ENCODE assay signal across 10 cellular contexts in genomic region chr20:45320948-45321595, GRCh38. TPM values are rescaled to one million over a fixed set of nuclear protein-coding genes. Genes with fewer than 3 reads are reported as not detected.
A peak's percentile ranks its signal among the peaks of the same experiment; 100 is the strongest.
DNase-seq lines count a peak whose midpoint lies in the region; ATAC-seq, FAIRE-seq and TF ChIP-seq lines count a peak whose summit lies in the region.
"Had no signal": no experiment of that assay in that cellular context is flagged by ENCODE, and none has a peak within 500 bp of the region (broad histone marks: within the 10 kb centered on the region; RNA-seq: fewer than 3 reads in every experiment).

No MANE protein-coding gene starts in this region.

- H3K27ac ChIP-seq in HepG2 (ENCODE audit: extremely low read length, insufficient read depth, low read length) (no peak overlapping the region), right lobe of liver (no peak overlapping the region), KMS-11 (peak overlapping the region; percentile 14; the same call in 1 of the 2 replicates)
- H3K27ac ChIP-seq: thoracic aorta had no signal

- H2AFZ ChIP-seq in HepG2 (ENCODE audit: low read length) (no peak overlapping the region), KMS-11 (ENCODE audit: low read depth) (no peak overlapping the region)

- H3K36me3 Mint-ChIP-seq in activated CD4-positive, alpha-beta memory T cell treated with anti-CD3 and anti-CD28 coated beads for 36 hours, result no peaks in the 10 kb centered on the region

- ATAC-seq in HepG2, result no peak
- ATAC-seq in right lobe of liver, result no peak
- ATAC-seq in HG02798 (IDR thresholded peaks at IDR 0.05; ENCODE audit: poor library complexity, unreplicated experiment), result no peak
- ATAC-seq in GM19351 (IDR thresholded peaks at IDR 0.05; ENCODE audit: unreplicated experiment), result no peak

- H4K20me1 ChIP-seq in HepG2 (ENCODE audit: insufficient read depth, low read length) (no peaks in the 10 kb centered on the region), KMS-11 (ENCODE audit: insufficient read depth) (no peaks in the 10 kb centered on the region)

- no TSS peak for BruUV-seq in HepG2 (replicated peaks; lab: Mats Ljungman, UMichigan)

- peaks cover 5% of the 10 kb centered on the region for H3K27me3 Mint-ChIP-seq in activated CD4-positive, alpha-beta memory T cell treated with anti-CD3 and anti-CD28 coated beads for 36 hours

- DNase-seq in HepG2 (ENCODE audit: low spot score) (no peak), right lobe of liver (no peak), NCI-H748 (lab: John Stamatoyannopoulos, UW; ENCODE audit: unreplicated experiment) (no peak), NCI-H345 (lab: John Stamatoyannopoulos, UW) (no peak)
- peak; percentile 33 for DNase-seq in activated CD4-positive, alpha-beta memory T cell treated with anti-CD3 and anti-CD28 coated beads for 36 hours

- POLR2A ChIA-PET in HepG2 (lab: Yijun Ruan, JAX), result interaction anchor here (0.8 to 4.3 kb wide), 8 partner anchors 21 to 450 kb away, joined by 3 to 21 read pairs (median 6); partner anchors contain the start of gene SYS1
- POLR2A ChIA-PET in activated CD4-positive, alpha-beta memory T cell treated with anti-CD3 and anti-CD28 coated beads for 36 hours (lab: Charles Lee), result no interaction called here

- H3K9me3 ChIP-seq in HepG2 (ENCODE audit: low read length), result no peaks in the 10 kb centered on the region
- H3K9me3 ChIP-seq in right lobe of liver, result no peaks in the 10 kb centered on the region
- H3K9me3 ChIP-seq: thoracic aorta had no signal

- H3K9ac ChIP-seq in HepG2 (ENCODE audit: insufficient read depth, low read depth, low read length), result no peak overlapping the region
- H3K9ac ChIP-seq in KMS-11, result no peak overlapping the region

- CTCF ChIA-PET in HepG2 (lab: Yijun Ruan, JAX; ENCODE audit: low intra/inter-chr PET ratio, low total read pairs), result interaction anchor here (1.4 to 3.2 kb wide), 4 partner anchors 36 to 129 kb away, joined by 6 to 96 read pairs (median 28); no protein-coding TSS in a partner anchor
- CTCF ChIA-PET in activated CD4-positive, alpha-beta memory T cell treated with anti-CD3 and anti-CD28 coated beads for 36 hours (lab: Charles Lee), result interaction anchor here (1.0 to 8.8 kb wide), 10 partner anchors 9 to 449 kb away, joined by 3 to 133 read pairs (median 23); partner anchors contain the start of gene SYS1

- 68% methylated on average over 5 of the region's 5 CpGs for WGBS in HepG2 (ENCODE audit: low lambda C conversion rate)
- WGBS in right lobe of liver (ENCODE audit: insufficient coverage, low coverage, low lambda C conversion rate, missing lambda C conversion rate), result 73% methylated on average over 4 of the region's 5 CpGs

- H3K79me2 ChIP-seq in HepG2 (ENCODE audit: insufficient read depth, low read length), result no peaks in the 10 kb centered on the region
- no peaks in the 10 kb centered on the region for H3K79me2 ChIP-seq in KMS-11 (ENCODE audit: insufficient read depth, low read depth)

- TF ChIP-seq CTCF in HepG2 (CRISPR knock-in tag; IDR thresholded peaks at IDR 0.05) (no peak), right lobe of liver (IDR thresholded peaks at IDR 0.05) (no peak), KMS-11 (conservative IDR thresholded peaks at IDR 0.05; ENCODE audit: low read depth, low read length) (no peak)

- TF ChIP-seq RAD21 in HepG2 (CRISPR knock-in tag; IDR thresholded peaks at IDR 0.05), result no peak

- H3K4me2 ChIP-seq in HepG2 (ENCODE audit: low read depth, low read length), result no peak overlapping the region
- H3K4me2 ChIP-seq in KMS-11, result peak overlapping the region; percentile 34; the same call in 1 of the 2 replicates

- in situ Hi-C loops in HepG2 (cut with HindIII; ENCODE audit: extremely low pct_ligation_motif_present, low pct_unique_long_range_greater_than_20kb), result loop anchor here (5.0 kb wide), 1 partner anchor 116 kb away; no protein-coding TSS in a partner anchor

- H3K4me1 Mint-ChIP-seq in activated CD4-positive, alpha-beta memory T cell treated with anti-CD3 and anti-CD28 coated beads for 36 hours (ENCODE audit: low read depth), result peaks cover 30% of the 10 kb centered on the region

- H3K27me3 ChIP-seq in HepG2 (ENCODE audit: control insufficient read depth in 1 of 2, insufficient read depth in 2 of 2, low read length in 2 of 2), result peaks cover 2 to 20% of the 10 kb centered on the region in 2 experiments; a peak in 3 of 5 replicates
- no peaks in the 10 kb centered on the region for H3K27me3 ChIP-seq in right lobe of liver
- no peaks in the 10 kb centered on the region for H3K27me3 ChIP-seq in KMS-11 (ENCODE audit: insufficient read depth, low read depth)

- no peak for FAIRE-seq in HepG2 (lab: Jason Lieb, UNC)
- FAIRE-seq: frontal cortex had no signal

- H3K4me3 Mint-ChIP-seq in activated CD4-positive, alpha-beta memory T cell treated with anti-CD3 and anti-CD28 coated beads for 36 hours, result no peak overlapping the region

- H3K27ac Mint-ChIP-seq in activated CD4-positive, alpha-beta memory T cell treated with anti-CD3 and anti-CD28 coated beads for 36 hours, result no peak overlapping the region

- no peaks in the 10 kb centered on the region for H3K9me3 Mint-ChIP-seq in activated CD4-positive, alpha-beta memory T cell treated with anti-CD3 and anti-CD28 coated beads for 36 hours

- intact Hi-C loops in HepG2 (cut with micrococcal nuclease; ENCODE audit: unreplicated experiment) (no loop called here), right lobe of liver (cut with DNase I) (no loop called here)
- intact Hi-C loops in activated CD4-positive, alpha-beta memory T cell treated with anti-CD3 and anti-CD28 coated beads for 36 hours (cut with micrococcal nuclease), result no loop called here

- peaks cover 0 to 2% of the 10 kb centered on the region in 2 experiments; a peak in 2 of 5 replicates for H3K36me3 ChIP-seq in HepG2 (replicated peaks in 1 of 2; ENCODE audit: control insufficient read depth in 1 of 2, insufficient read depth in 2 of 2, low read length in 2 of 2)
- H3K36me3 ChIP-seq in right lobe of liver, result peaks cover 0 to 11% (median 4%) of the 10 kb centered on the region in 4 donors
- no peaks in the 10 kb centered on the region for H3K36me3 ChIP-seq in KMS-11 (ENCODE audit: insufficient read depth)

- H3K4me1 ChIP-seq in HepG2 (ENCODE audit: insufficient read depth, low read length) (no peaks in the 10 kb centered on the region), right lobe of liver (no peaks in the 10 kb centered on the region), KMS-11 (ENCODE audit: low read depth, poor library complexity, severe bottlenecking) (peaks cover 41% of the 10 kb centered on the region)

- TF ChIP-seq EP300 in HepG2 (IDR thresholded peaks at IDR 0.05; ENCODE audit: low read depth in 2 of 2, low read length in 2 of 2) (no peak), HepG2 (CRISPR knock-in tag; IDR thresholded peaks at IDR 0.05; ENCODE audit: borderline replicate concordance) (no peak)

- H3K4me3 ChIP-seq in HepG2 (replicated peaks in 1 of 3; ENCODE audit: insufficient read depth in 1 of 3, low read depth in 2 of 3, low read length in 3 of 3) (no peak overlapping the region), right lobe of liver (no peak overlapping the region), KMS-11 (IDR thresholded peaks at IDR 0.05; ENCODE audit: insufficient read depth, low read depth, low read length) (no peak overlapping the region)
- H3K4me3 ChIP-seq: thoracic aorta had no signal

- no peak for TF ChIP-seq POLR2A in HepG2 (IDR thresholded peaks at IDR 0.05; ENCODE audit: insufficient read depth in 1 of 2, low read depth in 2 of 2, low read length in 2 of 2)
- TF ChIP-seq POLR2A in right lobe of liver (IDR thresholded peaks at IDR 0.05), result no peak

RNA-seq across cellular contexts. Expression of gene MATN4, which starts 13.0 kb away (rescaled TPM):
- total RNA-seq in HepG2 (2016; rRNA removed; fragmentation: Illumina TruSeq; extraction: Trizol), result not detected in 2 replicates
- total RNA-seq in HepG2 (2016; cell fraction: cytosol; rRNA removed; fragmentation: Illumina TruSeq; extraction: Trizol; ENCODE audit: low read depth), result not detected in 2 replicates
- total RNA-seq in HepG2 (2016; cell fraction: insoluble cytoplasmic fraction; rRNA removed; fragmentation: Illumina TruSeq; extraction: Trizol), result not detected in 2 replicates
- not detected in 2 replicates for total RNA-seq in HepG2 (2016; cell fraction: membrane; rRNA removed; fragmentation: Illumina TruSeq; extraction: Trizol)
- total RNA-seq in HepG2 (2016; cell fraction: nucleus; rRNA removed; fragmentation: Illumina TruSeq; extraction: Trizol), result not detected in 2 replicates
- 0.04 TPM in 1 of 2 replicates, not detected in the other for polyA plus RNA-seq in HepG2 (2011; rRNA removed)
- not detected in 2 replicates for polyA plus RNA-seq in HepG2 (2011; cell fraction: cytosol; rRNA removed)
- polyA plus RNA-seq in HepG2 (2011; cell fraction: nucleus; rRNA removed), result 0.11 TPM in 1 of 2 replicates, not detected in the other
- polyA plus RNA-seq in HepG2 (2012), result not detected in 2 replicates
- polyA plus RNA-seq in HepG2 (2016; cell fraction: cytosol; fragmentation: Illumina TruSeq; extraction: Trizol; ENCODE audit: low read depth), result not detected in 2 replicates
- not detected in 2 replicates for polyA plus RNA-seq in HepG2 (2016; cell fraction: insoluble cytoplasmic fraction; fragmentation: Illumina TruSeq; extraction: Trizol; ENCODE audit: low read depth)
- polyA plus RNA-seq in HepG2 (2016; cell fraction: membrane; fragmentation: Illumina TruSeq; extraction: Trizol; ENCODE audit: low read depth), result not detected in 2 replicates
- polyA plus RNA-seq in HepG2 (2016; cell fraction: nucleus; fragmentation: Illumina TruSeq; extraction: Trizol; ENCODE audit: insufficient read depth, low read depth), result not detected in 2 replicates
- not detected in 2 replicates for polyA minus RNA-seq in HepG2 (2011; rRNA and poly(A)+ RNA removed; ENCODE audit: low replicate concordance)
- polyA minus RNA-seq in HepG2 (2011; cell fraction: cytosol; rRNA and poly(A)+ RNA removed), result not detected in 2 replicates
- polyA minus RNA-seq in HepG2 (2011; cell fraction: nucleus; rRNA and poly(A)+ RNA removed), result not detected in 2 replicates
- not detected for total RNA-seq in right lobe of liver
- under 1 TPM; 0.70 to 0.95 TPM for total RNA-seq in activated CD4-positive, alpha-beta memory T cell treated with anti-CD3 and anti-CD28 coated beads for 36 hours

RNA-seq across cellular contexts. Expression of gene RBPJL, which starts 14.4 kb away (rescaled TPM):
- total RNA-seq in HepG2 (2016; rRNA removed; fragmentation: Illumina TruSeq; extraction: Trizol) (not detected in 2 replicates), right lobe of liver (not detected)
- total RNA-seq in HepG2 (2016; cell fraction: cytosol; rRNA removed; fragmentation: Illumina TruSeq; extraction: Trizol; ENCODE audit: low read depth), result not detected in 2 replicates
- total RNA-seq in HepG2 (2016; cell fraction: insoluble cytoplasmic fraction; rRNA removed; fragmentation: Illumina TruSeq; extraction: Trizol), result not detected in 2 replicates
- not detected in 2 replicates for total RNA-seq in HepG2 (2016; cell fraction: membrane; rRNA removed; fragmentation: Illumina TruSeq; extraction: Trizol)
- total RNA-seq in HepG2 (2016; cell fraction: nucleus; rRNA removed; fragmentation: Illumina TruSeq; extraction: Trizol), result not detected in 2 replicates
- not detected in 2 replicates for polyA plus RNA-seq in HepG2 (2011; rRNA removed)
- not detected in 2 replicates for polyA plus RNA-seq in HepG2 (2011; cell fraction: cytosol; rRNA removed)
- polyA plus RNA-seq in HepG2 (2011; cell fraction: nucleus; rRNA removed), result not detected in 2 replicates
- not detected in 2 replicates for polyA plus RNA-seq in HepG2 (2012)
- not detected in 2 replicates for polyA plus RNA-seq in HepG2 (2016; cell fraction: cytosol; fragmentation: Illumina TruSeq; extraction: Trizol; ENCODE audit: low read depth)
- not detected in 2 replicates for polyA plus RNA-seq in HepG2 (2016; cell fraction: insoluble cytoplasmic fraction; fragmentation: Illumina TruSeq; extraction: Trizol; ENCODE audit: low read depth)
- not detected in 2 replicates for polyA plus RNA-seq in HepG2 (2016; cell fraction: membrane; fragmentation: Illumina TruSeq; extraction: Trizol; ENCODE audit: low read depth)
- not detected in 2 replicates for polyA plus RNA-seq in HepG2 (2016; cell fraction: nucleus; fragmentation: Illumina TruSeq; extraction: Trizol; ENCODE audit: insufficient read depth, low read depth)
- polyA minus RNA-seq in HepG2 (2011; rRNA and poly(A)+ RNA removed; ENCODE audit: low replicate concordance), result not detected in 2 replicates
- polyA minus RNA-seq in HepG2 (2011; cell fraction: cytosol; rRNA and poly(A)+ RNA removed), result not detected in 2 replicates
- polyA minus RNA-seq in HepG2 (2011; cell fraction: nucleus; rRNA and poly(A)+ RNA removed), result not detected in 2 replicates
- total RNA-seq in activated CD4-positive, alpha-beta memory T cell treated with anti-CD3 and anti-CD28 coated beads for 36 hours, result not detected
- total RNA-seq: frontal cortex, thoracic aorta had no signal

RNA-seq across cellular contexts. Expression of gene SDC4, which starts 27.2 kb away (rescaled TPM):
- total RNA-seq in HepG2 (2016; rRNA removed; fragmentation: Illumina TruSeq; extraction: Trizol), result 36.0 and 65.1 TPM in 2 replicates
- total RNA-seq in HepG2 (2016; cell fraction: cytosol; rRNA removed; fragmentation: Illumina TruSeq; extraction: Trizol; ENCODE audit: low read depth), result 6.2 and 6.3 TPM in 2 replicates
- total RNA-seq in HepG2 (2016; cell fraction: insoluble cytoplasmic fraction; rRNA removed; fragmentation: Illumina TruSeq; extraction: Trizol), result 34.4 and 64.3 TPM in 2 replicates
- 21.2 and 23.6 TPM in 2 replicates for total RNA-seq in HepG2 (2016; cell fraction: membrane; rRNA removed; fragmentation: Illumina TruSeq; extraction: Trizol)
- total RNA-seq in HepG2 (2016; cell fraction: nucleus; rRNA removed; fragmentation: Illumina TruSeq; extraction: Trizol), result 61.5 and 66.3 TPM in 2 replicates
- polyA plus RNA-seq in HepG2 (2011; rRNA removed), result 49.0 and 67.2 TPM in 2 replicates
- 51.5 and 81.1 TPM in 2 replicates for polyA plus RNA-seq in HepG2 (2011; cell fraction: cytosol; rRNA removed)
- 16.0 and 26.7 TPM in 2 replicates for polyA plus RNA-seq in HepG2 (2011; cell fraction: nucleus; rRNA removed)
- polyA plus RNA-seq in HepG2 (2012), result 44.1 and 51.7 TPM in 2 replicates
- polyA plus RNA-seq in HepG2 (2016; cell fraction: cytosol; fragmentation: Illumina TruSeq; extraction: Trizol; ENCODE audit: low read depth), result 5.0 TPM in 2 replicates
- polyA plus RNA-seq in HepG2 (2016; cell fraction: insoluble cytoplasmic fraction; fragmentation: Illumina TruSeq; extraction: Trizol; ENCODE audit: low read depth), result 33.1 and 34.5 TPM in 2 replicates
- 13.3 and 15.5 TPM in 2 replicates for polyA plus RNA-seq in HepG2 (2016; cell fraction: membrane; fragmentation: Illumina TruSeq; extraction: Trizol; ENCODE audit: low read depth)
- polyA plus RNA-seq in HepG2 (2016; cell fraction: nucleus; fragmentation: Illumina TruSeq; extraction: Trizol; ENCODE audit: insufficient read depth, low read depth), result 86.0 and 86.3 TPM in 2 replicates
- 33.3 and 94.7 TPM in 2 replicates for polyA minus RNA-seq in HepG2 (2011; rRNA and poly(A)+ RNA removed; ENCODE audit: low replicate concordance)
- polyA minus RNA-seq in HepG2 (2011; cell fraction: cytosol; rRNA and poly(A)+ RNA removed), result 68.1 and 88.6 TPM in 2 replicates
- polyA minus RNA-seq in HepG2 (2011; cell fraction: nucleus; rRNA and poly(A)+ RNA removed), result 15.1 and 31.3 TPM in 2 replicates
- total RNA-seq in right lobe of liver, result 100 to 1,000 TPM in 4 of 6 experiments, 10 to 100 TPM in 2; 84.3 to 373 (median 116) TPM
- 10 to 100 TPM; 67.8 to 69.8 TPM for total RNA-seq in activated CD4-positive, alpha-beta memory T cell treated with anti-CD3 and anti-CD28 coated beads for 36 hours

RNA-seq across cellular contexts. Expression of gene SYS1, which starts 41.9 kb away (rescaled TPM):
- total RNA-seq in HepG2 (2016; rRNA removed; fragmentation: Illumina TruSeq; extraction: Trizol) (22.0 and 38.3 TPM in 2 replicates), right lobe of liver (10 to 100 TPM; 16.6 to 26.2 (median 20.8) TPM)
- total RNA-seq in HepG2 (2016; cell fraction: cytosol; rRNA removed; fragmentation: Illumina TruSeq; extraction: Trizol; ENCODE audit: low read depth), result 17.7 and 19.7 TPM in 2 replicates
- total RNA-seq in HepG2 (2016; cell fraction: insoluble cytoplasmic fraction; rRNA removed; fragmentation: Illumina TruSeq; extraction: Trizol), result 22.2 and 38.4 TPM in 2 replicates
- total RNA-seq in HepG2 (2016; cell fraction: membrane; rRNA removed; fragmentation: Illumina TruSeq; extraction: Trizol), result 35.6 and 38.6 TPM in 2 replicates
- total RNA-seq in HepG2 (2016; cell fraction: nucleus; rRNA removed; fragmentation: Illumina TruSeq; extraction: Trizol), result 39.9 and 40.9 TPM in 2 replicates
- 65.6 and 75.9 TPM in 2 replicates for polyA plus RNA-seq in HepG2 (2011; rRNA removed)
- 66.7 and 88.3 TPM in 2 replicates for polyA plus RNA-seq in HepG2 (2011; cell fraction: cytosol; rRNA removed)
- polyA plus RNA-seq in HepG2 (2011; cell fraction: nucleus; rRNA removed), result 46.0 and 49.6 TPM in 2 replicates
- 22.5 and 24.8 TPM in 2 replicates for polyA plus RNA-seq in HepG2 (2012)
- polyA plus RNA-seq in HepG2 (2016; cell fraction: cytosol; fragmentation: Illumina TruSeq; extraction: Trizol; ENCODE audit: low read depth), result 16.5 and 19.7 TPM in 2 replicates
- 24.3 and 27.0 TPM in 2 replicates for polyA plus RNA-seq in HepG2 (2016; cell fraction: insoluble cytoplasmic fraction; fragmentation: Illumina TruSeq; extraction: Trizol; ENCODE audit: low read depth)
- 29.1 and 31.7 TPM in 2 replicates for polyA plus RNA-seq in HepG2 (2016; cell fraction: membrane; fragmentation: Illumina TruSeq; extraction: Trizol; ENCODE audit: low read depth)
- polyA plus RNA-seq in HepG2 (2016; cell fraction: nucleus; fragmentation: Illumina TruSeq; extraction: Trizol; ENCODE audit: insufficient read depth, low read depth), result 41.1 and 42.9 TPM in 2 replicates
- 127 and 240 TPM in 2 replicates for polyA minus RNA-seq in HepG2 (2011; rRNA and poly(A)+ RNA removed; ENCODE audit: low replicate concordance)
- polyA minus RNA-seq in HepG2 (2011; cell fraction: cytosol; rRNA and poly(A)+ RNA removed), result 35.0 and 40.9 TPM in 2 replicates
- polyA minus RNA-seq in HepG2 (2011; cell fraction: nucleus; rRNA and poly(A)+ RNA removed), result 56.0 and 62.5 TPM in 2 replicates
- total RNA-seq in activated CD4-positive, alpha-beta memory T cell treated with anti-CD3 and anti-CD28 coated beads for 36 hours, result 10 to 100 TPM; 19.9 to 24.8 TPM

RNA-seq across cellular contexts. Expression of gene TP53TG5, which starts 57.1 kb away (rescaled TPM):
- not detected in 2 replicates for total RNA-seq in HepG2 (2016; rRNA removed; fragmentation: Illumina TruSeq; extraction: Trizol)
- not detected in 2 replicates for total RNA-seq in HepG2 (2016; cell fraction: cytosol; rRNA removed; fragmentation: Illumina TruSeq; extraction: Trizol; ENCODE audit: low read depth)
- total RNA-seq in HepG2 (2016; cell fraction: insoluble cytoplasmic fraction; rRNA removed; fragmentation: Illumina TruSeq; extraction: Trizol), result not detected in 2 replicates
- total RNA-seq in HepG2 (2016; cell fraction: membrane; rRNA removed; fragmentation: Illumina TruSeq; extraction: Trizol), result not detected in 2 replicates
- total RNA-seq in HepG2 (2016; cell fraction: nucleus; rRNA removed; fragmentation: Illumina TruSeq; extraction: Trizol), result not detected in 2 replicates
- 0.11 TPM in 1 of 2 replicates, not detected in the other for polyA plus RNA-seq in HepG2 (2011; rRNA removed)
- not detected in 2 replicates for polyA plus RNA-seq in HepG2 (2011; cell fraction: cytosol; rRNA removed)
- polyA plus RNA-seq in HepG2 (2011; cell fraction: nucleus; rRNA removed), result not detected in 2 replicates
- polyA plus RNA-seq in HepG2 (2012), result 0.32 and 0.45 TPM in 2 replicates
- not detected in 2 replicates for polyA plus RNA-seq in HepG2 (2016; cell fraction: cytosol; fragmentation: Illumina TruSeq; extraction: Trizol; ENCODE audit: low read depth)
- polyA plus RNA-seq in HepG2 (2016; cell fraction: insoluble cytoplasmic fraction; fragmentation: Illumina TruSeq; extraction: Trizol; ENCODE audit: low read depth), result not detected in 2 replicates
- not detected in 2 replicates for polyA plus RNA-seq in HepG2 (2016; cell fraction: membrane; fragmentation: Illumina TruSeq; extraction: Trizol; ENCODE audit: low read depth)
- polyA plus RNA-seq in HepG2 (2016; cell fraction: nucleus; fragmentation: Illumina TruSeq; extraction: Trizol; ENCODE audit: insufficient read depth, low read depth), result not detected in 2 replicates
- polyA minus RNA-seq in HepG2 (2011; rRNA and poly(A)+ RNA removed; ENCODE audit: low replicate concordance), result not detected in 2 replicates
- polyA minus RNA-seq in HepG2 (2011; cell fraction: cytosol; rRNA and poly(A)+ RNA removed), result not detected in 2 replicates
- polyA minus RNA-seq in HepG2 (2011; cell fraction: nucleus; rRNA and poly(A)+ RNA removed), result not detected in 2 replicates
- not detected for total RNA-seq in right lobe of liver
- under 1 TPM; 0.24 to 0.55 TPM for total RNA-seq in activated CD4-positive, alpha-beta memory T cell treated with anti-CD3 and anti-CD28 coated beads for 36 hours
- total RNA-seq: frontal cortex, thoracic aorta had no signal
